In genomic region chr3:156728267-156728985, GRCh38 we compare ENCODE assay signal across 1 cellular context.
A peak's percentile ranks its signal among the peaks of the same experiment; 100 is the strongest.
TF ChIP-seq lines count a peak whose summit lies in the region.

No MANE protein-coding gene starts in this region.

TF ChIP-seq in HepG2, 621 proteins besides CTCF, POLR2A, EP300 and RAD21 (continued from another document and continues in another):
- TF ChIP-seq ZNF281 (CRISPR knock-in tag; IDR thresholded peaks at IDR 0.05; ENCODE audit: borderline replicate concordance) = no peak
- TF ChIP-seq GMEB2 (CRISPR knock-in tag; IDR thresholded peaks at IDR 0.05; ENCODE audit: low read depth) = no peak
- TF ChIP-seq CBFB (CRISPR knock-in tag; IDR thresholded peaks at IDR 0.05) = no peak
- TF ChIP-seq MEF2D (CRISPR knock-in tag; IDR thresholded peaks at IDR 0.05) = 0 out of 2 replicates have a peak, but pooled peaks have one; percentile 80
- TF ChIP-seq ZNF501 (CRISPR knock-in tag; IDR thresholded peaks at IDR 0.05) = peak; percentile 90
- no peak for TF ChIP-seq USF2 (IDR thresholded peaks at IDR 0.05; ENCODE audit: low read depth, low read length)
- peak; percentile 65; the same call in 1 of the 2 replicates for TF ChIP-seq USF2 (CRISPR knock-in tag; IDR thresholded peaks at IDR 0.05; ENCODE audit: borderline replicate concordance)
- no peak for TF ChIP-seq ZNF468 (CRISPR knock-in tag; IDR thresholded peaks at IDR 0.05)
- TF ChIP-seq LRRFIP1 (CRISPR knock-in tag; conservative IDR thresholded peaks at IDR 0.05) = no peak
- peak; percentile 60; the same call in 1 of the 2 replicates for TF ChIP-seq TBX3 (IDR thresholded peaks at IDR 0.05; ENCODE audit: borderline replicate concordance)
- TF ChIP-seq KLF15 (CRISPR knock-in tag; IDR thresholded peaks at IDR 0.05; ENCODE audit: borderline replicate concordance) = no peak
- peak; percentile 4; the same call in 1 of the 2 replicates for TF ChIP-seq MAFF (IDR thresholded peaks at IDR 0.05; ENCODE audit: low read depth, low read length)
- TF ChIP-seq EHMT2 (IDR thresholded peaks at IDR 0.05; ENCODE audit: borderline replicate concordance, low read depth, low read length) = peak; percentile 77; the same call in 1 of the 2 replicates
- TF ChIP-seq TGIF2 (CRISPR knock-in tag; IDR thresholded peaks at IDR 0.05) = no peak
- TF ChIP-seq ZNF251 (CRISPR knock-in tag; IDR thresholded peaks at IDR 0.05) = no peak
- no peak for TF ChIP-seq ZNF224 (CRISPR knock-in tag; IDR thresholded peaks at IDR 0.05)
- no peak for TF ChIP-seq SMARCC2 (IDR thresholded peaks at IDR 0.05)
- no peak for TF ChIP-seq PHB2 (IDR thresholded peaks at IDR 0.05; ENCODE audit: partially characterized antibody)
- TF ChIP-seq DR1 (CRISPR knock-in tag; IDR thresholded peaks at IDR 0.05) = no peak
- TF ChIP-seq SALL1 (CRISPR knock-in tag; IDR thresholded peaks at IDR 0.05) = peak; percentile 91
- TF ChIP-seq RBM39 (IDR thresholded peaks at IDR 0.05; ENCODE audit: low read depth, low read length, poor library complexity, severe bottlenecking) = no peak
- no peak for TF ChIP-seq TFDP1 (CRISPR knock-in tag; IDR thresholded peaks at IDR 0.05; ENCODE audit: borderline replicate concordance)
- TF ChIP-seq ZBED4 (CRISPR knock-in tag; IDR thresholded peaks at IDR 0.05; ENCODE audit: borderline replicate concordance) = peak; percentile 85; the same call in 1 of the 2 replicates
- no peak for TF ChIP-seq NR1H2 (CRISPR knock-in tag; IDR thresholded peaks at IDR 0.05; ENCODE audit: borderline replicate concordance, low read depth)
- TF ChIP-seq TSC22D2 (CRISPR knock-in tag; IDR thresholded peaks at IDR 0.05; ENCODE audit: borderline replicate concordance) = no peak
- no peak for TF ChIP-seq NFRKB (IDR thresholded peaks at IDR 0.05)
- peak; percentile 89; the same call in 1 of the 3 replicates for TF ChIP-seq MXI1 (IDR thresholded peaks at IDR 0.05; ENCODE audit: borderline replicate concordance, low read depth, low read length)
- TF ChIP-seq TMF1 (CRISPR knock-in tag; IDR thresholded peaks at IDR 0.05; ENCODE audit: low read depth) = no peak
- peak; percentile 79 for TF ChIP-seq KDM6A (CRISPR knock-in tag; IDR thresholded peaks at IDR 0.05; ENCODE audit: low read depth)
- TF ChIP-seq MXD4 (CRISPR knock-in tag; IDR thresholded peaks at IDR 0.05) = peak; percentile 89
- peak; percentile 87 for TF ChIP-seq HNF1A (IDR thresholded peaks at IDR 0.05; ENCODE audit: low read depth)
- TF ChIP-seq HNF1A (CRISPR knock-in tag; IDR thresholded peaks at IDR 0.05; ENCODE audit: borderline replicate concordance) = peak; percentile 88; the same call in 1 of the 2 replicates
- peak; percentile 90 for TF ChIP-seq MED1 (CRISPR knock-in tag; IDR thresholded peaks at IDR 0.05)
- TF ChIP-seq ZNF672 (CRISPR knock-in tag; IDR thresholded peaks at IDR 0.05) = no peak
- no peak for TF ChIP-seq KLF16 (CRISPR knock-in tag; IDR thresholded peaks at IDR 0.05)
- TF ChIP-seq ZNF17 (CRISPR knock-in tag; IDR thresholded peaks at IDR 0.05) = no peak
- TF ChIP-seq RFXAP (CRISPR knock-in tag; IDR thresholded peaks at IDR 0.05; ENCODE audit: borderline replicate concordance) = peak; percentile 57; the same call in 1 of the 2 replicates
- no peak for TF ChIP-seq ZMAT5 (CRISPR knock-in tag; IDR thresholded peaks at IDR 0.05; ENCODE audit: borderline replicate concordance, low read depth)
- no peak for TF ChIP-seq IRF9 (CRISPR knock-in tag; IDR thresholded peaks at IDR 0.05; ENCODE audit: borderline replicate concordance)
- TF ChIP-seq MATR3 (CRISPR knock-in tag; IDR thresholded peaks at IDR 0.05) = no peak
